Comparison of ENCODE assay signal across 8 cellular contexts in the genomic region with DNA sequence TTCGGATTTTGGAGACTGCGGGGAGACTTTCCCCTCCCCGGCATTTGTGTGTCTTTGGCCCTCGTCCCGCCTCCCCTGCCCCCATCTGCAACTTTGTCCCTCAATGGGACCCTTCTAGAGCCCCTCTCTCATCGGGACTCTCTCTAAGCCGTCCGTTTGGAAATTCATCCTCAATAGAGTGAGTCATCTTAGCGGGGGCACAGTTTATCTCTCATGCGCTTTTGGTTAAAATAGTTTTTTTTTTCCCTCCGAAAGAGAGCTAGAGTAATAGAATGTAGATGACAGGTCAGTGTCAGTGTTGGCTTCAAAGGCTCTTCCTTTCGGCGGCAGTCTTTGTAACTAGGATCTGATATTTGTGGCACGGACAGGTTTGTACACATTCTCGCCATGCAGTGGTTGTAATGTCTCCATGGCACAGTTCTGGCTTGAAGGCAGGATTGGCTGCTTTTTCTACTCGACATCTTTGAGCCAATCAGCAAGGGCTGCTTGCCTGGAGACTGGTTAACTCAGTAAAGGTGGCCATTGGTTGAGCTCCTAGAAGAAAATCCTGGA. TPM values are rescaled to one million over a fixed set of nuclear protein-coding genes. Genes with fewer than 3 reads are reported as not detected.
DNase-seq lines count a peak whose midpoint lies in the region; TF ChIP-seq lines count a peak whose summit lies in the region.

No MANE protein-coding gene starts in this region.

- H3K4me1 Mint-ChIP-seq in nephron progenitor cell, result peaks cover 42% of the 10 kb centered on the region

- H3K9me3 Mint-ChIP-seq in nephron progenitor cell, result peaks cover 4% of the 10 kb centered on the region

- peaks cover 22% of the 10 kb centered on the region for H3K36me3 Mint-ChIP-seq in nephron progenitor cell (ENCODE audit: low read depth)

- H3K27ac Mint-ChIP-seq in nephron progenitor cell, result peak overlapping the region; percentile 97

- H3K4me3 Mint-ChIP-seq in nephron progenitor cell, result peak overlapping the region; percentile 92

- H3K27me3 Mint-ChIP-seq in nephron progenitor cell (ENCODE audit: low read depth, poor library complexity), result no peaks in the 10 kb centered on the region

- DNase-seq in ELF-1 (ENCODE audit: low read depth, low spot score), result peak; percentile 91
- peak; percentile 55 for DNase-seq in GOT3 (lab: John Stamatoyannopoulos, UW)
- peak; percentile 96 for DNase-seq in LHCN-M2 (ENCODE audit: low read depth)
- peak; percentile 77 for DNase-seq in RPMI8226
- DNase-seq in activated effector memory CD4-positive, alpha-beta T cell treated with Interleukin-2 at 50 U/mL for 16 hours, result peak; percentile 47
- DNase-seq in fibroblast of the conjunctiva (ENCODE audit: low read depth), result peak; percentile 95
- peak; percentile 44 for DNase-seq in nephron progenitor cell
- peak; percentile 96 for DNase-seq in stromal cell of bone marrow (ENCODE audit: low read depth)

- no peak for TF ChIP-seq CTCF in nephron progenitor cell (IDR thresholded peaks at IDR 0.05)

RNA-seq across cellular contexts. Expression of a gene that starts 1.0 kb away (rescaled TPM):
- total RNA-seq in LHCN-M2 (2014; rRNA removed), result 5.6 and 8.2 TPM in 2 replicates
- 0.43 TPM for polyA plus RNA-seq in LHCN-M2 (2012)

Comparison
In these comparisons a context has a peak if more than half of its experiments do, and no peak if none do; other contexts are left out.
1. Peak in every context shown above with its lines: DNase-seq.
2. DNase-seq: peak in every context shown above with its lines; median percentile 96 in LHCN-M2; 96 in stromal cell of bone marrow; 95 in fibroblast of the conjunctiva; 91 in ELF-1; 77 in RPMI8226; 55 in GOT3; 47 in activated effector memory CD4-positive, alpha-beta T cell treated with Interleukin-2 at 50 U/mL for 16 hours; 44 in nephron progenitor cell.